1 cellular context compared by ENCODE assay signal in the genomic region with DNA sequence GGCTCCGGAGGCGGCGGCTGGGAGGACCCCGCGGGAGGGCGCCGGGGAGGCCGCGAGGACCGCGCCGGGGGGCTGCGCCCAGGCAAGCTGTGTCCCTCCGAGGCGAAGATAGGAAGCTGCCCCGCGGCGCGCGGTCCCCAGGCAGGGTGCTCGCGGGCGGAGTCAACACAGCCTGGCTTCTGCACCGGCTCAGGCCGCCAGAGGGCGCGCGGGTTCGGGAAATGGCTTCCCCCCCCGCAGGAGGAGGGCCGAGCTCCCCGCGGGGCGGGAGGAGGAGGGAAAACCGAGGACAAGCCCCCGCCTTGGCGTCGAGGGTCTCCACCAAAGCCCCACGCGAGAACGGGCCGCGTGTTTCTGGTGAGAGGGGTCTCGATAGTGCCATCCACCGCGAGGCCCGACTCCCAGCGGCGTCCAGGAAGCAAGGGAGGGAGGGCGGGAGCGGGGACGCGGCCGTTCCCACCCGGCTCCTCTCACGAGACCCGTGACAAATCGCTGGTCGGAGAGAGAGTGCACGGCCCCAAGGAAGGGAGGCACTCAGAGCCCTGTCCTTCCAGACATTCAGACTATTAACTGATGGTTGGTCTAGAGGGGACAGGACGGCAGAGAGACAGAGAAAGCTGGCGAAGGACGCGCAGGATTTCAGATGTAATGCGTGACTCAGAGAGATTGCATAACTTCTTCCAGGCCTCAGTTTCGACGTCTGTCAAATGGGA.
TF ChIP-seq lines count a peak whose summit lies in the region.

No MANE protein-coding gene starts in this region.

TF ChIP-seq in HepG2, 621 proteins besides CTCF, POLR2A, EP300 and RAD21 (continued from another document and continues in another):
- TF ChIP-seq, protein P1, sequence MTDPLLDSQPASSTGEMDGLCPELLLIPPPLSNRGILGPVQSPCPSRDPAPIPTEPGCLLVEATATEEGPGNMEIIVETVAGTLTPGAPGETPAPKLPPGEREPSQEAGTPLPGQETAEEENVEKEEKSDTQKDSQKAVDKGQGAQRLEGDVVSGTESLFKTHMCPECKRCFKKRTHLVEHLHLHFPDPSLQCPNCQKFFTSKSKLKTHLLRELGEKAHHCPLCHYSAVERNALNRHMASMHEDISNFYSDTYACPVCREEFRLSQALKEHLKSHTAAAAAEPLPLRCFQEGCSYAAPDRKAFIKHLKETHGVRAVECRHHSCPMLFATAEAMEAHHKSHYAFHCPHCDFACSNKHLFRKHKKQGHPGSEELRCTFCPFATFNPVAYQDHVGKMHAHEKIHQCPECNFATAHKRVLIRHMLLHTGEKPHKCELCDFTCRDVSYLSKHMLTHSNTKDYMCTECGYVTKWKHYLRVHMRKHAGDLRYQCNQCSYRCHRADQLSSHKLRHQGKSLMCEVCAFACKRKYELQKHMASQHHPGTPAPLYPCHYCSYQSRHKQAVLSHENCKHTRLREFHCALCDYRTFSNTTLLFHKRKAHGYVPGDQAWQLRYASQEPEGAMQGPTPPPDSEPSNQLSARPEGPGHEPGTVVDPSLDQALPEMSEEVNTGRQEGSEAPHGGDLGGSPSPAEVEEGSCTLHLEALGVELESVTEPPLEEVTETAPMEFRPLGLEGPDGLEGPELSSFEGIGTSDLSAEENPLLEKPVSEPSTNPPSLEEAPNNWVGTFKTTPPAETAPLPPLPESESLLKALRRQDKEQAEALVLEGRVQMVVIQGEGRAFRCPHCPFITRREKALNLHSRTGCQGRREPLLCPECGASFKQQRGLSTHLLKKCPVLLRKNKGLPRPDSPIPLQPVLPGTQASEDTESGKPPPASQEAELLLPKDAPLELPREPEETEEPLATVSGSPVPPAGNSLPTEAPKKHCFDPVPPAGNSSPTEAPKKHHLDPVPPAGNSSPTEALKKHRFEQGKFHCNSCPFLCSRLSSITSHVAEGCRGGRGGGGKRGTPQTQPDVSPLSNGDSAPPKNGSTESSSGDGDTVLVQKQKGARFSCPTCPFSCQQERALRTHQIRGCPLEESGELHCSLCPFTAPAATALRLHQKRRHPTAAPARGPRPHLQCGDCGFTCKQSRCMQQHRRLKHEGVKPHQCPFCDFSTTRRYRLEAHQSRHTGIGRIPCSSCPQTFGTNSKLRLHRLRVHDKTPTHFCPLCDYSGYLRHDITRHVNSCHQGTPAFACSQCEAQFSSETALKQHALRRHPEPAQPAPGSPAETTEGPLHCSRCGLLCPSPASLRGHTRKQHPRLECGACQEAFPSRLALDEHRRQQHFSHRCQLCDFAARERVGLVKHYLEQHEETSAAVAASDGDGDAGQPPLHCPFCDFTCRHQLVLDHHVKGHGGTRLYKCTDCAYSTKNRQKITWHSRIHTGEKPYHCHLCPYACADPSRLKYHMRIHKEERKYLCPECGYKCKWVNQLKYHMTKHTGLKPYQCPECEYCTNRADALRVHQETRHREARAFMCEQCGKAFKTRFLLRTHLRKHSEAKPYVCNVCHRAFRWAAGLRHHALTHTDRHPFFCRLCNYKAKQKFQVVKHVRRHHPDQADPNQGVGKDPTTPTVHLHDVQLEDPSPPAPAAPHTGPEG (CRISPR knock-in tag; IDR thresholded peaks at IDR 0.05), result 0 out of 2 replicates have a peak, but pooled peaks have one; percentile 71
- TF ChIP-seq, protein P2, sequence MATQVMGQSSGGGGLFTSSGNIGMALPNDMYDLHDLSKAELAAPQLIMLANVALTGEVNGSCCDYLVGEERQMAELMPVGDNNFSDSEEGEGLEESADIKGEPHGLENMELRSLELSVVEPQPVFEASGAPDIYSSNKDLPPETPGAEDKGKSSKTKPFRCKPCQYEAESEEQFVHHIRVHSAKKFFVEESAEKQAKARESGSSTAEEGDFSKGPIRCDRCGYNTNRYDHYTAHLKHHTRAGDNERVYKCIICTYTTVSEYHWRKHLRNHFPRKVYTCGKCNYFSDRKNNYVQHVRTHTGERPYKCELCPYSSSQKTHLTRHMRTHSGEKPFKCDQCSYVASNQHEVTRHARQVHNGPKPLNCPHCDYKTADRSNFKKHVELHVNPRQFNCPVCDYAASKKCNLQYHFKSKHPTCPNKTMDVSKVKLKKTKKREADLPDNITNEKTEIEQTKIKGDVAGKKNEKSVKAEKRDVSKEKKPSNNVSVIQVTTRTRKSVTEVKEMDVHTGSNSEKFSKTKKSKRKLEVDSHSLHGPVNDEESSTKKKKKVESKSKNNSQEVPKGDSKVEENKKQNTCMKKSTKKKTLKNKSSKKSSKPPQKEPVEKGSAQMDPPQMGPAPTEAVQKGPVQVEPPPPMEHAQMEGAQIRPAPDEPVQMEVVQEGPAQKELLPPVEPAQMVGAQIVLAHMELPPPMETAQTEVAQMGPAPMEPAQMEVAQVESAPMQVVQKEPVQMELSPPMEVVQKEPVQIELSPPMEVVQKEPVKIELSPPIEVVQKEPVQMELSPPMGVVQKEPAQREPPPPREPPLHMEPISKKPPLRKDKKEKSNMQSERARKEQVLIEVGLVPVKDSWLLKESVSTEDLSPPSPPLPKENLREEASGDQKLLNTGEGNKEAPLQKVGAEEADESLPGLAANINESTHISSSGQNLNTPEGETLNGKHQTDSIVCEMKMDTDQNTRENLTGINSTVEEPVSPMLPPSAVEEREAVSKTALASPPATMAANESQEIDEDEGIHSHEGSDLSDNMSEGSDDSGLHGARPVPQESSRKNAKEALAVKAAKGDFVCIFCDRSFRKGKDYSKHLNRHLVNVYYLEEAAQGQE (IDR thresholded peaks at IDR 0.05; ENCODE audit: borderline replicate concordance in 1 of 2, low read depth in 1 of 2, low read length in 2 of 2), result no peak
- peak; percentile 78 for TF ChIP-seq ZNF883 (CRISPR knock-in tag; IDR thresholded peaks at IDR 0.05; ENCODE audit: not compliant biosample characterization)
- no peak for TF ChIP-seq ATF7 (IDR thresholded peaks at IDR 0.05)
- peak; percentile 79; the same call in 1 of the 2 replicates for TF ChIP-seq ATF7 (CRISPR knock-in tag; IDR thresholded peaks at IDR 0.05)
- peak; percentile 88 for TF ChIP-seq KDM2A (CRISPR knock-in tag; IDR thresholded peaks at IDR 0.05; ENCODE audit: borderline replicate concordance, low read depth)
- TF ChIP-seq MEF2D (CRISPR knock-in tag; IDR thresholded peaks at IDR 0.05), result no peak
- no peak for TF ChIP-seq ZNF790 (CRISPR knock-in tag; IDR thresholded peaks at IDR 0.05; ENCODE audit: borderline replicate concordance)
- TF ChIP-seq SPEN (CRISPR knock-in tag; IDR thresholded peaks at IDR 0.05; ENCODE audit: low read depth), result peak; percentile 80; the same call in 1 of the 2 replicates
- peak; percentile 33; the same call in 1 of the 2 replicates for TF ChIP-seq CBFB (CRISPR knock-in tag; IDR thresholded peaks at IDR 0.05)
- no peak for TF ChIP-seq ZNF552 (CRISPR knock-in tag; IDR thresholded peaks at IDR 0.05; ENCODE audit: borderline replicate concordance)
- TF ChIP-seq ZNF10 (CRISPR knock-in tag; IDR thresholded peaks at IDR 0.05; ENCODE audit: borderline replicate concordance, low read depth), result no peak
- TF ChIP-seq, protein P3, sequence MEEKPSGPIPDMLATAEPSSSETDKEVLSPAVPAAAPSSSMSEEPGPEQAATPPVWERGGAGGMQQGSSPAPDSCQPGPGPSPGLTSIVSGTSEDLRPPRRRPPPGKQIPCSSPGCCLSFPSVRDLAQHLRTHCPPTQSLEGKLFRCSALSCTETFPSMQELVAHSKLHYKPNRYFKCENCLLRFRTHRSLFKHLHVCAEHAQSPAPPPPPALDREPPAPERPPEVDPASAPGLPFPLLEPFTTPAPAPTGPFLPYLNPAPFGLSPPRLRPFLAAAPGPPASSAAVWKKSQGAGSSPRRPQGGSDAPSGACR (CRISPR knock-in tag; IDR thresholded peaks at IDR 0.05), result no peak
- peak; percentile 48 for TF ChIP-seq CEBPG (CRISPR knock-in tag; IDR thresholded peaks at IDR 0.05)
- peak; percentile 68; the same call in 1 of the 2 replicates for TF ChIP-seq ZNF614 (CRISPR knock-in tag; IDR thresholded peaks at IDR 0.05; ENCODE audit: borderline replicate concordance)
- peak; percentile 61; the same call in 1 of the 2 replicates for TF ChIP-seq ZC3H13 (CRISPR knock-in tag; IDR thresholded peaks at IDR 0.05)
- peak; percentile 54; the same call in 1 of the 2 replicates for TF ChIP-seq MIXL1 (CRISPR knock-in tag; IDR thresholded peaks at IDR 0.05)
- no peak for TF ChIP-seq ELF4 (CRISPR knock-in tag; IDR thresholded peaks at IDR 0.05; ENCODE audit: borderline replicate concordance)
- no peak for TF ChIP-seq MIER2 (CRISPR knock-in tag; IDR thresholded peaks at IDR 0.05)
- TF ChIP-seq, protein P4, sequence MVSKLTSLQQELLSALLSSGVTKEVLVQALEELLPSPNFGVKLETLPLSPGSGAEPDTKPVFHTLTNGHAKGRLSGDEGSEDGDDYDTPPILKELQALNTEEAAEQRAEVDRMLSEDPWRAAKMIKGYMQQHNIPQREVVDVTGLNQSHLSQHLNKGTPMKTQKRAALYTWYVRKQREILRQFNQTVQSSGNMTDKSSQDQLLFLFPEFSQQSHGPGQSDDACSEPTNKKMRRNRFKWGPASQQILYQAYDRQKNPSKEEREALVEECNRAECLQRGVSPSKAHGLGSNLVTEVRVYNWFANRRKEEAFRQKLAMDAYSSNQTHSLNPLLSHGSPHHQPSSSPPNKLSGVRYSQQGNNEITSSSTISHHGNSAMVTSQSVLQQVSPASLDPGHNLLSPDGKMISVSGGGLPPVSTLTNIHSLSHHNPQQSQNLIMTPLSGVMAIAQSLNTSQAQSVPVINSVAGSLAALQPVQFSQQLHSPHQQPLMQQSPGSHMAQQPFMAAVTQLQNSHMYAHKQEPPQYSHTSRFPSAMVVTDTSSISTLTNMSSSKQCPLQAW (CRISPR knock-in tag; IDR thresholded peaks at IDR 0.05), result peak; percentile 60
- no peak for TF ChIP-seq AKNA (CRISPR knock-in tag; IDR thresholded peaks at IDR 0.05; ENCODE audit: borderline replicate concordance)
- peak; percentile 77; the same call in 1 of the 2 replicates for TF ChIP-seq NFKB2 (CRISPR knock-in tag; IDR thresholded peaks at IDR 0.05; ENCODE audit: borderline replicate concordance)
- TF ChIP-seq TCF7 (IDR thresholded peaks at IDR 0.05; ENCODE audit: low read depth), result no peak
- 0 out of 2 replicates have a peak, but pooled peaks have one; percentile 48 for TF ChIP-seq NFKBIZ (CRISPR knock-in tag; IDR thresholded peaks at IDR 0.05)
- TF ChIP-seq, protein P5, sequence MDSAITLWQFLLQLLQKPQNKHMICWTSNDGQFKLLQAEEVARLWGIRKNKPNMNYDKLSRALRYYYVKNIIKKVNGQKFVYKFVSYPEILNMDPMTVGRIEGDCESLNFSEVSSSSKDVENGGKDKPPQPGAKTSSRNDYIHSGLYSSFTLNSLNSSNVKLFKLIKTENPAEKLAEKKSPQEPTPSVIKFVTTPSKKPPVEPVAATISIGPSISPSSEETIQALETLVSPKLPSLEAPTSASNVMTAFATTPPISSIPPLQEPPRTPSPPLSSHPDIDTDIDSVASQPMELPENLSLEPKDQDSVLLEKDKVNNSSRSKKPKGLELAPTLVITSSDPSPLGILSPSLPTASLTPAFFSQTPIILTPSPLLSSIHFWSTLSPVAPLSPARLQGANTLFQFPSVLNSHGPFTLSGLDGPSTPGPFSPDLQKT (CRISPR knock-in tag; IDR thresholded peaks at IDR 0.05; ENCODE audit: borderline replicate concordance), result no peak
- peak; percentile 70; the same call in 1 of the 2 replicates for TF ChIP-seq CHD2 (IDR thresholded peaks at IDR 0.05; ENCODE audit: low read depth, low read length)
- TF ChIP-seq NFIB (CRISPR knock-in tag; IDR thresholded peaks at IDR 0.05; ENCODE audit: borderline replicate concordance), result no peak
- peak; percentile 67; the same call in 1 of the 2 replicates for TF ChIP-seq TARDBP (CRISPR knock-in tag; IDR thresholded peaks at IDR 0.05)
- TF ChIP-seq, protein P6, sequence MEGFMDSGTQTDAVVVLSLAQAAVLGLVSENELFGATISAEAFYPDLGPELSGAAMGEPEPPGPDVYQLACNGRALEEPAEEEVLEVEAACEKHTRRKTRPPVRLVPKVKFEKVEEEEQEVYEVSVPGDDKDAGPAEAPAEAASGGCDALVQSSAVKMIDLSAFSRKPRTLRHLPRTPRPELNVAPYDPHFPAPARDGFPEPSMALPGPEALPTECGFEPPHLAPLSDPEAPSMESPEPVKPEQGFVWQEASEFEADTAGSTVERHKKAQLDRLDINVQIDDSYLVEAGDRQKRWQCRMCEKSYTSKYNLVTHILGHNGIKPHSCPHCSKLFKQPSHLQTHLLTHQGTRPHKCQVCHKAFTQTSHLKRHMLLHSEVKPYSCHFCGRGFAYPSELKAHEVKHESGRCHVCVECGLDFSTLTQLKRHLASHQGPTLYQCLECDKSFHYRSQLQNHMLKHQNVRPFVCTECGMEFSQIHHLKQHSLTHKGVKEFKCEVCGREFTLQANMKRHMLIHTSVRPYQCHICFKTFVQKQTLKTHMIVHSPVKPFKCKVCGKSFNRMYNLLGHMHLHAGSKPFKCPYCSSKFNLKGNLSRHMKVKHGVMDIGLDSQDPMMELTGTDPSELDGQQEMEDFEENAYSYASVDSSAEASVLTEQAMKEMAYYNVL (CRISPR knock-in tag; IDR thresholded peaks at IDR 0.05; ENCODE audit: borderline replicate concordance), result no peak; the same call in 1 of the 2 replicates
- TF ChIP-seq REXO4 (CRISPR knock-in tag; IDR thresholded peaks at IDR 0.05; ENCODE audit: borderline replicate concordance), result no peak
- TF ChIP-seq SAP130 (CRISPR knock-in tag; IDR thresholded peaks at IDR 0.05; ENCODE audit: low read depth), result peak; percentile 61; the same call in 1 of the 2 replicates
- no peak for TF ChIP-seq REL (CRISPR knock-in tag; conservative IDR thresholded peaks at IDR 0.05)
- peak; percentile 97 for TF ChIP-seq ZNF556 (CRISPR knock-in tag; IDR thresholded peaks at IDR 0.05; ENCODE audit: borderline replicate concordance)
- TF ChIP-seq ZNF496 (CRISPR knock-in tag; IDR thresholded peaks at IDR 0.05; ENCODE audit: insufficient replicate concordance), result no peak
- no peak for TF ChIP-seq HOXA9 (CRISPR knock-in tag; IDR thresholded peaks at IDR 0.05; ENCODE audit: borderline replicate concordance)
